In genomic region chr4:141117935-141118334, GRCh38 we compare ENCODE assay signal across 20 cellular contexts. TPM values are rescaled to one million over a fixed set of nuclear protein-coding genes. Genes with fewer than 3 reads are reported as not detected.
"Had no signal": no experiment of that assay in that cellular context is flagged by ENCODE, and none has a peak within 500 bp of the region (broad histone marks: within the 10 kb centered on the region; RNA-seq: fewer than 3 reads in every experiment).

No MANE protein-coding gene starts in this region.

- H3K27ac ChIP-seq: coronary artery, dorsolateral prefrontal cortex, esophagus squamous epithelium, gastrocnemius medialis, heart right ventricle, left lung, lower lobe of right lung had no signal

- H3K36me3 ChIP-seq: esophagus squamous epithelium, gastrocnemius medialis, heart right ventricle, left lung, lower lobe of right lung had no signal

- DNase-seq: dermis blood vessel endothelial cell; dorsolateral prefrontal cortex; effector CD4-positive, alpha-beta T cell; effector memory CD4-positive, alpha-beta T cell; esophagus squamous epithelium; foreskin fibroblast; foreskin melanocyte; gastrocnemius medialis; glutamatergic neuron; head of caudate nucleus; heart right ventricle; hippocampal formation; left cardiac atrium; left lung; left ventricle myocardium superior; lower lobe of right lung; mucosa of descending colon; naive B cell; naive thymus-derived CD8-positive, alpha-beta T cell had no signal

- H3K4me1 ChIP-seq: esophagus squamous epithelium, left lung, lower lobe of right lung had no signal

- H3K27me3 ChIP-seq: dorsolateral prefrontal cortex, esophagus squamous epithelium, gastrocnemius medialis, heart right ventricle, left lung had no signal

- H3K4me3 ChIP-seq: coronary artery, dorsolateral prefrontal cortex, esophagus squamous epithelium, gastrocnemius medialis, heart right ventricle, left lung, lower lobe of right lung, mucosa of descending colon had no signal

- H3K9me3 ChIP-seq: esophagus squamous epithelium, gastrocnemius medialis, lower lobe of right lung had no signal

- ATAC-seq: gastrocnemius medialis; left cardiac atrium; left lung; left ventricle myocardium superior; lower lobe of right lung; mucosa of descending colon; naive thymus-derived CD8-positive, alpha-beta T cell had no signal

RNA-seq across cellular contexts. Expression of gene RNF150, which starts 15.3 kb away (rescaled TPM):
- polyA plus RNA-seq: naive thymus-derived CD8-positive, alpha-beta T cell had no signal
